In genomic region chr10:87913170-87913921, GRCh38 we compare ENCODE assay signal across 14 cellular contexts.
"Had no signal": no experiment of that assay in that cellular context is flagged by ENCODE, and none has a peak within 500 bp of the region (broad histone marks: within the 10 kb centered on the region; RNA-seq: fewer than 3 reads in every experiment).

No MANE protein-coding gene starts in this region.

- H3K27ac ChIP-seq: brain microvascular endothelial cell, coronary artery, esophagus squamous epithelium, parathyroid adenoma had no signal

- H2AFZ ChIP-seq: parathyroid adenoma had no signal

- H3K27me3 Mint-ChIP-seq: activated B cell treated with CpG ODN at 0.5 μM for 24 hours; activated CD4-positive, alpha-beta T cell treated with anti-CD3 and anti-CD28 coated beads, Interleukin-2, amount 10 ng/mL, durations not matched to agents 7 days and 5 days; activated T-helper 17 cell treated with anti-CD3 and anti-CD28 coated beads, Interleukin-2, amount 50 U/mL, for 72 hours; central memory CD8-positive, alpha-beta T cell had no signal

- H3K4me1 ChIP-seq: parathyroid adenoma had no signal

- H3K4me3 ChIP-seq: coronary artery, esophagus squamous epithelium had no signal

- H3K27ac Mint-ChIP-seq: activated B cell treated with CpG ODN at 0.5 μM for 24 hours; activated CD4-positive, alpha-beta T cell treated with anti-CD3 and anti-CD28 coated beads, Interleukin-2, amount 10 ng/mL, durations not matched to agents 7 days and 5 days; activated T-helper 17 cell treated with anti-CD3 and anti-CD28 coated beads, Interleukin-2, amount 50 U/mL, for 72 hours; stimulated activated effector memory CD8-positive, alpha-beta T cell treated with anti-CD3 and anti-CD28 coated beads, Interleukin-12 subunit alpha, Interleukin-12 subunit beta, amount 100 ng/mL, for 72 hours had no signal

- H3K27me3 ChIP-seq: brain microvascular endothelial cell, esophagus squamous epithelium had no signal

- H3K36me3 ChIP-seq: brain microvascular endothelial cell had no signal

- ATAC-seq: activated T-helper 17 cell treated with anti-CD3 and anti-CD28 coated beads, Interleukin-2, amount 50 U/mL, for 72 hours; stimulated activated effector memory CD8-positive, alpha-beta T cell treated with anti-CD3 and anti-CD28 coated beads, Interleukin-12 subunit alpha, Interleukin-12 subunit beta, amount 100 ng/mL, for 72 hours had no signal

- H3K4me3 Mint-ChIP-seq: activated B cell treated with CpG ODN at 0.5 μM for 24 hours; activated CD4-positive, alpha-beta T cell treated with anti-CD3 and anti-CD28 coated beads, Interleukin-2, amount 10 ng/mL, durations not matched to agents 7 days and 5 days; activated T-helper 17 cell treated with anti-CD3 and anti-CD28 coated beads, Interleukin-2, amount 50 U/mL, for 72 hours; central memory CD8-positive, alpha-beta T cell; stimulated activated effector memory CD8-positive, alpha-beta T cell treated with anti-CD3 and anti-CD28 coated beads, Interleukin-12 subunit alpha, Interleukin-12 subunit beta, amount 100 ng/mL, for 72 hours had no signal

- H3K9ac ChIP-seq: parathyroid adenoma had no signal

- DNase-seq: activated B cell treated with CpG ODN at 0.5 μM for 24 hours; activated CD4-positive, alpha-beta T cell treated with anti-CD3 and anti-CD28 coated beads, Interleukin-2, amount 10 ng/mL, durations not matched to agents 7 days and 5 days; activated CD8-positive, alpha-beta memory T cell treated with anti-CD3 and anti-CD28 coated beads for 24 hours; activated naive CD4-positive, alpha-beta T cell treated with Interleukin-2 at 50 U/mL for 16 hours; anterior cingulate cortex; brain microvascular endothelial cell; esophagus squamous epithelium; foreskin fibroblast; kidney glomerular epithelial cell had no signal
